Comparison of ENCODE assay signal across 16 cellular contexts in genomic region chr13:108437496-108437895, GRCh38.
DNase-seq lines count a peak whose midpoint lies in the region; FAIRE-seq and TF ChIP-seq lines count a peak whose summit lies in the region.
"Had no signal": no experiment of that assay in that cellular context is flagged by ENCODE, and none has a peak within 500 bp of the region (broad histone marks: within the 10 kb centered on the region; RNA-seq: fewer than 3 reads in every experiment).

No MANE protein-coding gene starts in this region.

- H3K27ac ChIP-seq in transverse colon: no peak overlapping the region
- H3K27ac ChIP-seq: HL-60, PC-9 had no signal

- no peaks in the 10 kb centered on the region for H3K36me3 ChIP-seq in transverse colon

- TF ChIP-seq CTCF in astrocyte of the spinal cord (IDR thresholded peaks at IDR 0.05; ENCODE audit: low read depth, low read length) (no peak), fibroblast of the aortic adventitia (IDR thresholded peaks at IDR 0.05; ENCODE audit: insufficient read depth, low read length) (no peak), CD14-positive monocyte (IDR thresholded peaks at IDR 0.05) (no peak), transverse colon (IDR thresholded peaks at IDR 0.05) (no peak)

- DNase-seq in EL: peak; percentile 23
- DNase-seq in M059J (ENCODE audit: low read depth): peak; percentile 22
- DNase-seq in astrocyte of the spinal cord (ENCODE audit: low read depth, low spot score): peak; percentile 59
- DNase-seq in fibroblast of the aortic adventitia (ENCODE audit: low read depth): peak; percentile 47
- DNase-seq in CD14-positive monocyte (ENCODE audit: low spot score): no peak
- no peak for DNase-seq in GM12892 (ENCODE audit: insufficient read length)
- DNase-seq in iPS-NIHi7 (ENCODE audit: extremely low spot score): no peak
- no peak for DNase-seq in transverse colon
- DNase-seq: CD4-positive, CD25-positive, alpha-beta regulatory T cell; DMS79; GDM1; NCI-H1105 treated with DMSO at 0.1 percent for 48 hours; NCI-H187; NCI-H446; PC-9 had no signal

- no peak for TF ChIP-seq POLR2A in GM12892 (IDR thresholded peaks at IDR 0.05; ENCODE audit: low read depth, low read length)
- no peak for TF ChIP-seq POLR2A in transverse colon (IDR thresholded peaks at IDR 0.05)

- intact Hi-C loops in CD14-positive monocyte (cut with micrococcal nuclease): no loop called here
- intact Hi-C loops in transverse colon (cut with DNase I; ENCODE audit: low total_unique reads): no loop called here

- 38 to 45% methylated on average over 1 to 2 of the region's 2 CpGs for WGBS in transverse colon (ENCODE audit: low coverage in 1 of 2), 2 donors

- no peak for TF ChIP-seq EP300 in transverse colon (IDR thresholded peaks at IDR 0.05; ENCODE audit: low read depth)

- H3K4me3 Mint-ChIP-seq in CD14-positive monocyte: no peak overlapping the region
- H3K4me3 Mint-ChIP-seq: CD4-positive, CD25-positive, alpha-beta regulatory T cell had no signal

- no peak overlapping the region for H3K27ac Mint-ChIP-seq in CD14-positive monocyte

- no peaks in the 10 kb centered on the region for H3K36me3 Mint-ChIP-seq in CD14-positive monocyte
- H3K36me3 Mint-ChIP-seq: CD4-positive, CD25-positive, alpha-beta regulatory T cell had no signal

- H3K27me3 Mint-ChIP-seq in CD14-positive monocyte (ENCODE audit: low read depth in 3 of 3): peaks cover 0 to 1% (median 0%) of the 10 kb centered on the region in 3 donors

- H3K27me3 ChIP-seq in transverse colon: no peaks in the 10 kb centered on the region

- H3K9me3 Mint-ChIP-seq in CD14-positive monocyte: peaks cover 0 to 5% (median 0%) of the 10 kb centered on the region in 7 donors

- in situ Hi-C loops in astrocyte of the spinal cord (cut with HindIII; ENCODE audit: low sequenced_read_pairs): no loop called here
- in situ Hi-C loops in transverse colon (cut with MboI; ENCODE audit: low pct_ligation_motif_present in 1 of 4, low pct_unique_long_range_greater_than_20kb in 1 of 4, low sequenced_read_pairs in 3 of 4): no loop called here

- H3K4me1 Mint-ChIP-seq in CD14-positive monocyte: no peaks in the 10 kb centered on the region
- H3K4me1 Mint-ChIP-seq: CD4-positive, CD25-positive, alpha-beta regulatory T cell had no signal

- H3K4me3 ChIP-seq in astrocyte of the spinal cord (ENCODE audit: low read depth, low read length): no peak overlapping the region
- H3K4me3 ChIP-seq in fibroblast of the aortic adventitia (ENCODE audit: low read depth, low read length): no peak overlapping the region
- H3K4me3 ChIP-seq in transverse colon: no peak overlapping the region
- H3K4me3 ChIP-seq: PC-9 had no signal

- no peaks in the 10 kb centered on the region for H3K4me1 ChIP-seq in transverse colon

- no peaks in the 10 kb centered on the region for H3K9me3 ChIP-seq in transverse colon

- FAIRE-seq in GM12892 (lab: Jason Lieb, UNC): no peak

Comparison
In these comparisons a context has a peak if more than half of its experiments do, and no peak if none do; other contexts are left out.
1. DNase-seq: peak in EL (single experiment), M059J (single experiment), astrocyte of the spinal cord (single experiment) and fibroblast of the aortic adventitia (single experiment); none in CD14-positive monocyte (single experiment), GM12892 (single experiment), iPS-NIHi7 (single experiment) and transverse colon (single experiment).